Comparison of ENCODE assay signal across 1 cellular context in the genomic region with DNA sequence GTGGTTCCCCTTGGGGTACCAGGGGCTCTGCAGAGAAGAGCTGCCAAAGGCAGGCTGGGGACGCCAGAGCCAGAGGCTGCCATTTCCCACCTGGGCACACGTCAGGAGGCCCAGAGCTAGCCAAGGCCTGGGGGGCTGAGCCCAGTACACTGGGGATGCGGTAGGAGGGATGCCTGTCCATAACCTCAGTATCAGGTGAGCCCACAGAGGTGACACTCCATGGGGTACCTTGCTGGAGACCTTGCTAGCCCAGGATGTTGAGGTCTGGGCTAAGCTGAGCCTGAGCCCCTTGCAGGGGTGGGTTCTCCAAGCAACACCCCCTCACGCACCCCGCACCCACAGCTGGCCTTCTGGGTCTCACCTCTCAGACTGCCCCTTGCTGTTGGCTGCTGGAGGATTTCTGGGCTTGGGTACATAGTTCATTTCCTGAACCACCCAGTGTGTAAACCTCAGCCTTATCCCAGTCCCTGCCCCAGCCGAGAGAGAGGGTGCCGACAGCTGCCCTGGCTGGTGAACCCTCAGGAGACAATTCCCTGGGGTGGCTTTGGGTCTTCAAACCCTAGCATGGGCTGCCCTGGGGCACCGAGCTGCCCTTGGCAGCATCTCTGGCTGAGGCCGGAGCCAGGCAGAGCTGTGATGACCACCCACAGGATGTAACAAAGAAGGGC.
TF ChIP-seq lines count a peak whose summit lies in the region.

No MANE protein-coding gene starts in this region.

TF ChIP-seq in HepG2, 621 proteins besides CTCF, POLR2A, EP300 and RAD21 (continued from another document and continues in another):
- TF ChIP-seq, protein P1, sequence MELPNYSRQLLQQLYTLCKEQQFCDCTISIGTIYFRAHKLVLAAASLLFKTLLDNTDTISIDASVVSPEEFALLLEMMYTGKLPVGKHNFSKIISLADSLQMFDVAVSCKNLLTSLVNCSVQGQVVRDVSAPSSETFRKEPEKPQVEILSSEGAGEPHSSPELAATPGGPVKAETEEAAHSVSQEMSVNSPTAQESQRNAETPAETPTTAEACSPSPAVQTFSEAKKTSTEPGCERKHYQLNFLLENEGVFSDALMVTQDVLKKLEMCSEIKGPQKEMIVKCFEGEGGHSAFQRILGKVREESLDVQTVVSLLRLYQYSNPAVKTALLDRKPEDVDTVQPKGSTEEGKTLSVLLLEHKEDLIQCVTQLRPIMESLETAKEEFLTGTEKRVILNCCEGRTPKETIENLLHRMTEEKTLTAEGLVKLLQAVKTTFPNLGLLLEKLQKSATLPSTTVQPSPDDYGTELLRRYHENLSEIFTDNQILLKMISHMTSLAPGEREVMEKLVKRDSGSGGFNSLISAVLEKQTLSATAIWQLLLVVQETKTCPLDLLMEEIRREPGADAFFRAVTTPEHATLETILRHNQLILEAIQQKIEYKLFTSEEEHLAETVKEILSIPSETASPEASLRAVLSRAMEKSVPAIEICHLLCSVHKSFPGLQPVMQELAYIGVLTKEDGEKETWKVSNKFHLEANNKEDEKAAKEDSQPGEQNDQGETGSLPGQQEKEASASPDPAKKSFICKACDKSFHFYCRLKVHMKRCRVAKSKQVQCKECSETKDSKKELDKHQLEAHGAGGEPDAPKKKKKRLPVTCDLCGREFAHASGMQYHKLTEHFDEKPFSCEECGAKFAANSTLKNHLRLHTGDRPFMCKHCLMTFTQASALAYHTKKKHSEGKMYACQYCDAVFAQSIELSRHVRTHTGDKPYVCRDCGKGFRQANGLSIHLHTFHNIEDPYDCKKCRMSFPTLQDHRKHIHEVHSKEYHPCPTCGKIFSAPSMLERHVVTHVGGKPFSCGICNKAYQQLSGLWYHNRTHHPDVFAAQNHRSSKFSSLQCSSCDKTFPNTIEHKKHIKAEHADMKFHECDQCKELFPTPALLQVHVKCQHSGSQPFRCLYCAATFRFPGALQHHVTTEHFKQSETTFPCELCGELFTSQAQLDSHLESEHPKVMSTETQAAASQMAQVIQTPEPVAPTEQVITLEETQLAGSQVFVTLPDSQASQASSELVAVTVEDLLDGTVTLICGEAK (IDR thresholded peaks at IDR 0.05) = no peak
- TF ChIP-seq, protein P1 (CRISPR knock-in tag; IDR thresholded peaks at IDR 0.05) = peak; percentile 52; the same call in 1 of the 2 replicates
- TF ChIP-seq HMG20A (CRISPR knock-in tag; IDR thresholded peaks at IDR 0.05; ENCODE audit: borderline replicate concordance) = 0 out of 2 replicates have a peak, but pooled peaks have one; percentile 30
- 0 out of 2 replicates have a peak, but pooled peaks have one; percentile 21 for TF ChIP-seq ZNF629 (CRISPR knock-in tag; conservative IDR thresholded peaks at IDR 0.05)
- TF ChIP-seq NR2C2 (CRISPR knock-in tag; IDR thresholded peaks at IDR 0.05; ENCODE audit: borderline replicate concordance) = no peak
- no peak for TF ChIP-seq XBP1 (CRISPR knock-in tag; IDR thresholded peaks at IDR 0.05)
- 0 out of 2 replicates have a peak, but pooled peaks have one; percentile 32 for TF ChIP-seq ZNF264 (CRISPR knock-in tag; IDR thresholded peaks at IDR 0.05)
- TF ChIP-seq ZNF713 (CRISPR knock-in tag; IDR thresholded peaks at IDR 0.05) = no peak
- TF ChIP-seq, protein P2, sequence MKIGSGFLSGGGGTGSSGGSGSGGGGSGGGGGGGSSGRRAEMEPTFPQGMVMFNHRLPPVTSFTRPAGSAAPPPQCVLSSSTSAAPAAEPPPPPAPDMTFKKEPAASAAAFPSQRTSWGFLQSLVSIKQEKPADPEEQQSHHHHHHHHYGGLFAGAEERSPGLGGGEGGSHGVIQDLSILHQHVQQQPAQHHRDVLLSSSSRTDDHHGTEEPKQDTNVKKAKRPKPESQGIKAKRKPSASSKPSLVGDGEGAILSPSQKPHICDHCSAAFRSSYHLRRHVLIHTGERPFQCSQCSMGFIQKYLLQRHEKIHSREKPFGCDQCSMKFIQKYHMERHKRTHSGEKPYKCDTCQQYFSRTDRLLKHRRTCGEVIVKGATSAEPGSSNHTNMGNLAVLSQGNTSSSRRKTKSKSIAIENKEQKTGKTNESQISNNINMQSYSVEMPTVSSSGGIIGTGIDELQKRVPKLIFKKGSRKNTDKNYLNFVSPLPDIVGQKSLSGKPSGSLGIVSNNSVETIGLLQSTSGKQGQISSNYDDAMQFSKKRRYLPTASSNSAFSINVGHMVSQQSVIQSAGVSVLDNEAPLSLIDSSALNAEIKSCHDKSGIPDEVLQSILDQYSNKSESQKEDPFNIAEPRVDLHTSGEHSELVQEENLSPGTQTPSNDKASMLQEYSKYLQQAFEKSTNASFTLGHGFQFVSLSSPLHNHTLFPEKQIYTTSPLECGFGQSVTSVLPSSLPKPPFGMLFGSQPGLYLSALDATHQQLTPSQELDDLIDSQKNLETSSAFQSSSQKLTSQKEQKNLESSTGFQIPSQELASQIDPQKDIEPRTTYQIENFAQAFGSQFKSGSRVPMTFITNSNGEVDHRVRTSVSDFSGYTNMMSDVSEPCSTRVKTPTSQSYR (CRISPR knock-in tag; IDR thresholded peaks at IDR 0.05; ENCODE audit: borderline replicate concordance) = peak; percentile 50; the same call in 1 of the 2 replicates
- TF ChIP-seq HNRNPK (IDR thresholded peaks at IDR 0.05; ENCODE audit: low read depth, low read length, poor library complexity, severe bottlenecking) = no peak
- TF ChIP-seq GPN1 (CRISPR knock-in tag; IDR thresholded peaks at IDR 0.05; ENCODE audit: borderline replicate concordance) = no peak
- TF ChIP-seq ZSCAN12 (CRISPR knock-in tag; IDR thresholded peaks at IDR 0.05) = no peak
- TF ChIP-seq ZNF615 (CRISPR knock-in tag; IDR thresholded peaks at IDR 0.05; ENCODE audit: borderline replicate concordance) = no peak
- TF ChIP-seq XRCC5 (optimal IDR thresholded peaks at IDR 0.05; ENCODE audit: low read length) = no peak
- TF ChIP-seq, protein P3, sequence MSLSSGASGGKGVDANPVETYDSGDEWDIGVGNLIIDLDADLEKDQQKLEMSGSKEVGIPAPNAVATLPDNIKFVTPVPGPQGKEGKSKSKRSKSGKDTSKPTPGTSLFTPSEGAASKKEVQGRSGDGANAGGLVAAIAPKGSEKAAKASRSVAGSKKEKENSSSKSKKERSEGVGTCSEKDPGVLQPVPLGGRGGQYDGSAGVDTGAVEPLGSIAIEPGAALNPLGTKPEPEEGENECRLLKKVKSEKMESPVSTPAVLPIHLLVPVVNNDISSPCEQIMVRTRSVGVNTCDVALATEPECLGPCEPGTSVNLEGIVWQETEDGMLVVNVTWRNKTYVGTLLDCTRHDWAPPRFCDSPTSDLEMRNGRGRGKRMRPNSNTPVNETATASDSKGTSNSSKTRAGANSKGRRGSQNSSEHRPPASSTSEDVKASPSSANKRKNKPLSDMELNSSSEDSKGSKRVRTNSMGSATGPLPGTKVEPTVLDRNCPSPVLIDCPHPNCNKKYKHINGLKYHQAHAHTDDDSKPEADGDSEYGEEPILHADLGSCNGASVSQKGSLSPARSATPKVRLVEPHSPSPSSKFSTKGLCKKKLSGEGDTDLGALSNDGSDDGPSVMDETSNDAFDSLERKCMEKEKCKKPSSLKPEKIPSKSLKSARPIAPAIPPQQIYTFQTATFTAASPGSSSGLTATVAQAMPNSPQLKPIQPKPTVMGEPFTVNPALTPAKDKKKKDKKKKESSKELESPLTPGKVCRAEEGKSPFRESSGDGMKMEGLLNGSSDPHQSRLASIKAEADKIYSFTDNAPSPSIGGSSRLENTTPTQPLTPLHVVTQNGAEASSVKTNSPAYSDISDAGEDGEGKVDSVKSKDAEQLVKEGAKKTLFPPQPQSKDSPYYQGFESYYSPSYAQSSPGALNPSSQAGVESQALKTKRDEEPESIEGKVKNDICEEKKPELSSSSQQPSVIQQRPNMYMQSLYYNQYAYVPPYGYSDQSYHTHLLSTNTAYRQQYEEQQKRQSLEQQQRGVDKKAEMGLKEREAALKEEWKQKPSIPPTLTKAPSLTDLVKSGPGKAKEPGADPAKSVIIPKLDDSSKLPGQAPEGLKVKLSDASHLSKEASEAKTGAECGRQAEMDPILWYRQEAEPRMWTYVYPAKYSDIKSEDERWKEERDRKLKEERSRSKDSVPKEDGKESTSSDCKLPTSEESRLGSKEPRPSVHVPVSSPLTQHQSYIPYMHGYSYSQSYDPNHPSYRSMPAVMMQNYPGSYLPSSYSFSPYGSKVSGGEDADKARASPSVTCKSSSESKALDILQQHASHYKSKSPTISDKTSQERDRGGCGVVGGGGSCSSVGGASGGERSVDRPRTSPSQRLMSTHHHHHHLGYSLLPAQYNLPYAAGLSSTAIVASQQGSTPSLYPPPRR (CRISPR knock-in tag; IDR thresholded peaks at IDR 0.05; ENCODE audit: borderline replicate concordance) = no peak
- TF ChIP-seq, protein P4, sequence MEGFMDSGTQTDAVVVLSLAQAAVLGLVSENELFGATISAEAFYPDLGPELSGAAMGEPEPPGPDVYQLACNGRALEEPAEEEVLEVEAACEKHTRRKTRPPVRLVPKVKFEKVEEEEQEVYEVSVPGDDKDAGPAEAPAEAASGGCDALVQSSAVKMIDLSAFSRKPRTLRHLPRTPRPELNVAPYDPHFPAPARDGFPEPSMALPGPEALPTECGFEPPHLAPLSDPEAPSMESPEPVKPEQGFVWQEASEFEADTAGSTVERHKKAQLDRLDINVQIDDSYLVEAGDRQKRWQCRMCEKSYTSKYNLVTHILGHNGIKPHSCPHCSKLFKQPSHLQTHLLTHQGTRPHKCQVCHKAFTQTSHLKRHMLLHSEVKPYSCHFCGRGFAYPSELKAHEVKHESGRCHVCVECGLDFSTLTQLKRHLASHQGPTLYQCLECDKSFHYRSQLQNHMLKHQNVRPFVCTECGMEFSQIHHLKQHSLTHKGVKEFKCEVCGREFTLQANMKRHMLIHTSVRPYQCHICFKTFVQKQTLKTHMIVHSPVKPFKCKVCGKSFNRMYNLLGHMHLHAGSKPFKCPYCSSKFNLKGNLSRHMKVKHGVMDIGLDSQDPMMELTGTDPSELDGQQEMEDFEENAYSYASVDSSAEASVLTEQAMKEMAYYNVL (CRISPR knock-in tag; IDR thresholded peaks at IDR 0.05; ENCODE audit: borderline replicate concordance) = no peak
- TF ChIP-seq ZFAT (CRISPR knock-in tag; conservative IDR thresholded peaks at IDR 0.05) = no peak
- TF ChIP-seq, protein P5, sequence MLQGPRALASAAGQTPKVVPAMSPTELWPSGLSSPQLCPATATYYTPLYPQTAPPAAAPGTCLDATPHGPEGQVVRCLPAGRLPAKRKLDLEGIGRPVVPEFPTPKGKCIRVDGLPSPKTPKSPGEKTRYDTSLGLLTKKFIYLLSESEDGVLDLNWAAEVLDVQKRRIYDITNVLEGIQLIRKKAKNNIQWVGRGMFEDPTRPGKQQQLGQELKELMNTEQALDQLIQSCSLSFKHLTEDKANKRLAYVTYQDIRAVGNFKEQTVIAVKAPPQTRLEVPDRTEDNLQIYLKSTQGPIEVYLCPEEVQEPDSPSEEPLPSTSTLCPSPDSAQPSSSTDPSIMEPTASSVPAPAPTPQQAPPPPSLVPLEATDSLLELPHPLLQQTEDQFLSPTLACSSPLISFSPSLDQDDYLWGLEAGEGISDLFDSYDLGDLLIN (CRISPR knock-in tag; IDR thresholded peaks at IDR 0.05; ENCODE audit: borderline replicate concordance) = no peak
- TF ChIP-seq, protein P6, sequence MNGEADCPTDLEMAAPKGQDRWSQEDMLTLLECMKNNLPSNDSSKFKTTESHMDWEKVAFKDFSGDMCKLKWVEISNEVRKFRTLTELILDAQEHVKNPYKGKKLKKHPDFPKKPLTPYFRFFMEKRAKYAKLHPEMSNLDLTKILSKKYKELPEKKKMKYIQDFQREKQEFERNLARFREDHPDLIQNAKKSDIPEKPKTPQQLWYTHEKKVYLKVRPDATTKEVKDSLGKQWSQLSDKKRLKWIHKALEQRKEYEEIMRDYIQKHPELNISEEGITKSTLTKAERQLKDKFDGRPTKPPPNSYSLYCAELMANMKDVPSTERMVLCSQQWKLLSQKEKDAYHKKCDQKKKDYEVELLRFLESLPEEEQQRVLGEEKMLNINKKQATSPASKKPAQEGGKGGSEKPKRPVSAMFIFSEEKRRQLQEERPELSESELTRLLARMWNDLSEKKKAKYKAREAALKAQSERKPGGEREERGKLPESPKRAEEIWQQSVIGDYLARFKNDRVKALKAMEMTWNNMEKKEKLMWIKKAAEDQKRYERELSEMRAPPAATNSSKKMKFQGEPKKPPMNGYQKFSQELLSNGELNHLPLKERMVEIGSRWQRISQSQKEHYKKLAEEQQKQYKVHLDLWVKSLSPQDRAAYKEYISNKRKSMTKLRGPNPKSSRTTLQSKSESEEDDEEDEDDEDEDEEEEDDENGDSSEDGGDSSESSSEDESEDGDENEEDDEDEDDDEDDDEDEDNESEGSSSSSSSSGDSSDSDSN (CRISPR knock-in tag; IDR thresholded peaks at IDR 0.05) = peak; percentile 58; the same call in 1 of the 2 replicates
- TF ChIP-seq ZNF331 (CRISPR knock-in tag; IDR thresholded peaks at IDR 0.05) = peak; percentile 74; the same call in 1 of the 2 replicates
- TF ChIP-seq, protein P7, sequence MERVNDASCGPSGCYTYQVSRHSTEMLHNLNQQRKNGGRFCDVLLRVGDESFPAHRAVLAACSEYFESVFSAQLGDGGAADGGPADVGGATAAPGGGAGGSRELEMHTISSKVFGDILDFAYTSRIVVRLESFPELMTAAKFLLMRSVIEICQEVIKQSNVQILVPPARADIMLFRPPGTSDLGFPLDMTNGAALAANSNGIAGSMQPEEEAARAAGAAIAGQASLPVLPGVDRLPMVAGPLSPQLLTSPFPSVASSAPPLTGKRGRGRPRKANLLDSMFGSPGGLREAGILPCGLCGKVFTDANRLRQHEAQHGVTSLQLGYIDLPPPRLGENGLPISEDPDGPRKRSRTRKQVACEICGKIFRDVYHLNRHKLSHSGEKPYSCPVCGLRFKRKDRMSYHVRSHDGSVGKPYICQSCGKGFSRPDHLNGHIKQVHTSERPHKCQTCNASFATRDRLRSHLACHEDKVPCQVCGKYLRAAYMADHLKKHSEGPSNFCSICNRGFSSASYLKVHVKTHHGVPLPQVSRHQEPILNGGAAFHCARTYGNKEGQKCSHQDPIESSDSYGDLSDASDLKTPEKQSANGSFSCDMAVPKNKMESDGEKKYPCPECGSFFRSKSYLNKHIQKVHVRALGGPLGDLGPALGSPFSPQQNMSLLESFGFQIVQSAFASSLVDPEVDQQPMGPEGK (CRISPR knock-in tag; IDR thresholded peaks at IDR 0.05) = peak; percentile 91
- TF ChIP-seq POLR2AphosphoS5 (IDR thresholded peaks at IDR 0.05; ENCODE audit: low read depth, low read length) = peak; percentile 75
- TF ChIP-seq ZNF546 (CRISPR knock-in tag; conservative IDR thresholded peaks at IDR 0.05) = no peak
- TF ChIP-seq TRIM24 (CRISPR knock-in tag; IDR thresholded peaks at IDR 0.05) = no peak
